In the genomic region with DNA sequence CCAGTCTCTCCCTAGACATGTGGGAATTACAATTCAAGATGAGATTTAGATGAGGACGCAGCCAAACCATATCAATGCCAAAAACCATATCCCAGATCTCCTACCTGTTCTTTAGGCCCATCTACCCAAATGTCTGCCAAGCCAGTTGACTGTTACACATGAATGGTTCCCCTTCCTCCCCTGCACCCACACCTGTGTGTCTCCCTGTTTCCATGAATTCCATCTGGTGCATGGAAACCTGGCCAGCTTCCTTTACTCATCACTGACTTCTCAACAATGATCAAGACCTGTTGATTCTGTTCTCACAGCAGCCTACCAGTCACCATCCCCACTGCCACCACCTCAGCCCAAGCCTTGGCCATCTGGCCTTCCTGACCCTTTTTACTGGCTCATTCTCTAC, we compare ENCODE assay signal across 22 cellular contexts.
"Had no signal": no experiment of that assay in that cellular context is flagged by ENCODE, and none has a peak within 500 bp of the region (broad histone marks: within the 10 kb centered on the region; RNA-seq: fewer than 3 reads in every experiment).

No MANE protein-coding gene starts in this region.

- H3K4me1 ChIP-seq: parathyroid adenoma had no signal

- H3K27ac Mint-ChIP-seq: activated CD4-positive, alpha-beta memory T cell treated with anti-CD3 and anti-CD28 coated beads, Interleukin-2, amount 10 ng/mL, durations not matched to agents 7 days and 5 days; activated naive CD4-positive, alpha-beta T cell treated with anti-CD3 and anti-CD28 coated beads, Interleukin-2, amount 50 U/mL, for 24 hours; activated T-cell treated with anti-CD3 and anti-CD28 coated beads, Interleukin-2, amount 50 U/mL, for 72 hours; T-cell had no signal

- H3K79me2 ChIP-seq: hepatocyte, parathyroid adenoma had no signal

- H2AFZ ChIP-seq: hepatocyte, parathyroid adenoma had no signal

- H3K27me3 Mint-ChIP-seq: activated CD4-positive, alpha-beta memory T cell treated with anti-CD3 and anti-CD28 coated beads, Interleukin-2, amount 10 ng/mL, durations not matched to agents 7 days and 5 days; activated naive CD4-positive, alpha-beta T cell treated with anti-CD3 and anti-CD28 coated beads, Interleukin-2, amount 50 U/mL, for 24 hours; naive thymus-derived CD8-positive, alpha-beta T cell; T-cell had no signal

- H3K4me3 Mint-ChIP-seq: activated CD4-positive, alpha-beta memory T cell treated with anti-CD3 and anti-CD28 coated beads, Interleukin-2, amount 10 ng/mL, durations not matched to agents 7 days and 5 days; activated naive CD4-positive, alpha-beta T cell treated with anti-CD3 and anti-CD28 coated beads, Interleukin-2, amount 50 U/mL, for 24 hours; activated T-cell treated with anti-CD3 and anti-CD28 coated beads, Interleukin-2, amount 50 U/mL, for 72 hours; immature natural killer cell; naive thymus-derived CD8-positive, alpha-beta T cell; T-cell; WTC11 had no signal

- H3K27ac ChIP-seq: body of pancreas, cardiac muscle cell, esophagus muscularis mucosa, left ventricle myocardium inferior, parathyroid adenoma had no signal

- H3K4me2 ChIP-seq: hepatocyte had no signal

- H3K9me3 Mint-ChIP-seq: activated naive CD4-positive, alpha-beta T cell treated with anti-CD3 and anti-CD28 coated beads, Interleukin-2, amount 50 U/mL, for 24 hours; immature natural killer cell; T-cell had no signal

- DNase-seq: activated CD4-positive, alpha-beta memory T cell treated with anti-CD3 and anti-CD28 coated beads, Interleukin-2, amount 10 ng/mL, durations not matched to agents 7 days and 5 days; activated gamma-delta T cell treated with Interleukin-2 at 50 U/mL for 16 hours; activated T-cell treated with anti-CD3 and anti-CD28 coated beads, Interleukin-2, amount 50 U/mL, for 72 hours; anterior cingulate cortex; body of pancreas; effector memory CD4-positive, alpha-beta T cell; glutamatergic neuron; immature natural killer cell; left ventricle myocardium inferior; naive thymus-derived CD8-positive, alpha-beta T cell; right cardiac atrium; stimulated activated CD4-positive, alpha-beta T cell treated with anti-CD3 and anti-CD28 coated beads, Interleukin-4, amount 100 ng/mL, for 24 hours; stimulated activated naive CD8-positive, alpha-beta T cell treated with anti-CD3 and anti-CD28 coated beads, Interleukin-15, Interleukin-2, amounts not matched to agents 100 U/mL and 50 U/mL, for 24 hours; T-cell; T-helper 9 cell; upper lobe of left lung had no signal

- H3K9me3 ChIP-seq: body of pancreas, esophagus muscularis mucosa, left ventricle myocardium inferior, upper lobe of left lung had no signal

- H3K36me3 ChIP-seq: cardiac muscle cell, upper lobe of left lung had no signal

- H3K9ac ChIP-seq: parathyroid adenoma had no signal

- H3K4me1 Mint-ChIP-seq: WTC11 had no signal

- ATAC-seq: activated T-cell treated with anti-CD3 and anti-CD28 coated beads, Interleukin-2, amount 50 U/mL, for 72 hours; body of pancreas; naive thymus-derived CD8-positive, alpha-beta T cell; right cardiac atrium; stimulated activated naive CD8-positive, alpha-beta T cell treated with anti-CD3 and anti-CD28 coated beads, Interleukin-15, Interleukin-2, amounts not matched to agents 100 U/mL and 50 U/mL, for 24 hours; T-cell; WTC11 had no signal

- H3K27me3 ChIP-seq: body of pancreas, cardiac muscle cell, esophagus muscularis mucosa, hepatocyte, upper lobe of left lung had no signal

- H3K4me3 ChIP-seq: body of pancreas, cardiac muscle cell, esophagus muscularis mucosa, hepatocyte, left ventricle myocardium inferior, upper lobe of left lung had no signal
